Comparison of ENCODE assay signal across 17 cellular contexts in genomic region chr10:69460576-69461242, GRCh38. TPM values are rescaled to one million over a fixed set of nuclear protein-coding genes. Genes with fewer than 3 reads are reported as not detected.
DNase-seq lines count a peak whose midpoint lies in the region; ATAC-seq and TF ChIP-seq lines count a peak whose summit lies in the region.
"Had no signal": no experiment of that assay in that cellular context is flagged by ENCODE, and none has a peak within 500 bp of the region (broad histone marks: within the 10 kb centered on the region; RNA-seq: fewer than 3 reads in every experiment).

No MANE protein-coding gene starts in this region.

- H3K4me1 ChIP-seq in CD4-positive, alpha-beta memory T cell (ENCODE audit: insufficient read depth, low read length) = peaks cover 38% of the 10 kb centered on the region
- H3K4me1 ChIP-seq in left lung = peaks cover 7 to 56% of the 10 kb centered on the region in 2 donors

- H3K36me3 ChIP-seq in CD4-positive, alpha-beta memory T cell (ENCODE audit: insufficient read depth, low read length) = no peaks in the 10 kb centered on the region
- H3K36me3 ChIP-seq in left lung = no peaks in the 10 kb centered on the region

- no peaks in the 10 kb centered on the region for H3K27me3 Mint-ChIP-seq in CD4-positive, alpha-beta memory T cell
- H3K27me3 Mint-ChIP-seq in T-helper 17 cell = no peaks in the 10 kb centered on the region
- H3K27me3 Mint-ChIP-seq in activated T-cell treated with anti-CD3 and anti-CD28 coated beads, Interleukin-2, amount 50 U/mL, for 24 hours = no peaks in the 10 kb centered on the region
- H3K27me3 Mint-ChIP-seq: activated naive CD8-positive, alpha-beta T cell treated with anti-CD3 and anti-CD28 coated beads for 36 hours; stimulated activated naive CD8-positive, alpha-beta T cell treated with anti-CD3 and anti-CD28 coated beads, Interleukin-15, Interleukin-2, amounts not matched to agents 100 ng/mL and 50 ng/mL, for 24 hours had no signal

- no peaks in the 10 kb centered on the region for H3K9me3 ChIP-seq in CD4-positive, alpha-beta memory T cell (ENCODE audit: control insufficient read depth in 1 of 2, low read length in 2 of 2)
- H3K9me3 ChIP-seq in T-helper 17 cell (ENCODE audit: control insufficient read depth, low read length, poor library complexity, severe bottlenecking) (no peaks in the 10 kb centered on the region), left lung (no peaks in the 10 kb centered on the region)

- no peaks in the 10 kb centered on the region for H3K9me3 Mint-ChIP-seq in CD4-positive, alpha-beta memory T cell
- no peaks in the 10 kb centered on the region for H3K9me3 Mint-ChIP-seq in activated T-cell treated with anti-CD3 and anti-CD28 coated beads, Interleukin-2, amount 50 U/mL, for 24 hours
- H3K9me3 Mint-ChIP-seq: activated naive CD8-positive, alpha-beta T cell treated with anti-CD3 and anti-CD28 coated beads for 36 hours; natural killer cell; stimulated activated naive CD8-positive, alpha-beta T cell treated with anti-CD3 and anti-CD28 coated beads, Interleukin-15, Interleukin-2, amounts not matched to agents 100 ng/mL and 50 ng/mL, for 24 hours had no signal

- ATAC-seq in T-helper 17 cell (no peak), left lung (no peak), GM18505 (IDR thresholded peaks at IDR 0.05; ENCODE audit: unreplicated experiment) (no peak)
- ATAC-seq: natural killer cell had no signal

- intact Hi-C loops in CD4-positive, alpha-beta memory T cell (cut with micrococcal nuclease) = no loop called here
- intact Hi-C loops in left lung (cut with DNase I) = no loop called here

- peak overlapping the region in 5 of 7 donors; percentile 56 to 86 (median 79) for H3K27ac Mint-ChIP-seq in CD4-positive, alpha-beta memory T cell
- peak overlapping the region; percentile 68 for H3K27ac Mint-ChIP-seq in T-helper 17 cell
- H3K27ac Mint-ChIP-seq in activated T-cell treated with anti-CD3 and anti-CD28 coated beads, Interleukin-2, amount 50 U/mL, for 24 hours = no peak overlapping the region
- H3K27ac Mint-ChIP-seq: activated naive CD8-positive, alpha-beta T cell treated with anti-CD3 and anti-CD28 coated beads for 36 hours; natural killer cell; stimulated activated naive CD8-positive, alpha-beta T cell treated with anti-CD3 and anti-CD28 coated beads, Interleukin-15, Interleukin-2, amounts not matched to agents 100 ng/mL and 50 ng/mL, for 24 hours had no signal

- POLR2A ChIA-PET in CD4-positive, alpha-beta memory T cell (lab: Charles Lee; ENCODE audit: partially characterized antibody) = no interaction called here

- H3K27ac ChIP-seq in CD4-positive, alpha-beta memory T cell (ENCODE audit: low read depth, low read length) = no peak overlapping the region
- H3K27ac ChIP-seq in left lung (peak overlapping the region; percentile 39 to 65), skin epidermis (peak overlapping the region in 14 of 21 experiments; percentile 3 to 76 (median 34))

- no peaks in the 10 kb centered on the region for H3K27me3 ChIP-seq in CD4-positive, alpha-beta memory T cell (ENCODE audit: insufficient read depth, low read length)
- H3K27me3 ChIP-seq in left lung = no peaks in the 10 kb centered on the region

- peaks cover 9 to 45% (median 26%) of the 10 kb centered on the region in 4 donors for H3K4me1 Mint-ChIP-seq in CD4-positive, alpha-beta memory T cell
- H3K4me1 Mint-ChIP-seq in T-helper 17 cell = peaks cover 45% of the 10 kb centered on the region
- peaks cover 32% of the 10 kb centered on the region for H3K4me1 Mint-ChIP-seq in activated T-cell treated with anti-CD3 and anti-CD28 coated beads, Interleukin-2, amount 50 U/mL, for 24 hours (ENCODE audit: low read depth)

- CTCF ChIA-PET in CD4-positive, alpha-beta memory T cell (lab: Charles Lee; ENCODE audit: partially characterized antibody) = no interaction called here

- no peak for TF ChIP-seq CTCF in left lung (IDR thresholded peaks at IDR 0.05)

- H3K4me3 ChIP-seq in CD4-positive, alpha-beta memory T cell (ENCODE audit: low read length in 2 of 2) = no peak overlapping the region
- no peak overlapping the region for H3K4me3 ChIP-seq in left lung
- H3K4me3 ChIP-seq in skin epidermis = no peak overlapping the region

- TF ChIP-seq POLR2A in GM18505 (IDR thresholded peaks at IDR 0.05; ENCODE audit: borderline replicate concordance, extremely low read depth, insufficient read depth, insufficient read length) = no peak

- H3K36me3 Mint-ChIP-seq in CD4-positive, alpha-beta memory T cell = no peaks in the 10 kb centered on the region
- no peaks in the 10 kb centered on the region for H3K36me3 Mint-ChIP-seq in T-helper 17 cell (ENCODE audit: low read depth)
- no peaks in the 10 kb centered on the region for H3K36me3 Mint-ChIP-seq in activated T-cell treated with anti-CD3 and anti-CD28 coated beads, Interleukin-2, amount 50 U/mL, for 24 hours (ENCODE audit: low read depth)
- H3K36me3 Mint-ChIP-seq: activated naive CD8-positive, alpha-beta T cell treated with anti-CD3 and anti-CD28 coated beads for 36 hours; natural killer cell had no signal

- DNase-seq in CD4-positive, alpha-beta memory T cell = no peak
- DNase-seq in T-helper 17 cell = no peak
- no peak for DNase-seq in left lung
- DNase-seq in activated T-cell treated with anti-CD3 and anti-CD28 coated beads, Interleukin-2, amount 50 U/mL, for 24 hours = no peak
- DNase-seq in activated effector memory CD4-positive, alpha-beta T cell treated with anti-CD3 and anti-CD28 coated beads, Interleukin-2, amount 50 U/mL, for 16 hours = no peak
- no peak for DNase-seq in COR-L47 (lab: John Stamatoyannopoulos, UW)
- DNase-seq: activated CD4-positive, alpha-beta T cell treated with anti-CD3 and anti-CD28 coated beads for 1 hour; activated naive CD8-positive, alpha-beta T cell treated with anti-CD3 and anti-CD28 coated beads for 36 hours; cerebellar nuclear complex; Kasumi-1; natural killer cell; NCI-H1436 treated with DMSO at 0.1 percent for 48 hours; NCI-H526 treated with DMSO at 0.1 percent for 48 hours had no signal

- peak overlapping the region in 1 of 8 donors; percentile 29 for H3K4me3 Mint-ChIP-seq in CD4-positive, alpha-beta memory T cell
- H3K4me3 Mint-ChIP-seq in T-helper 17 cell = no peak overlapping the region
- H3K4me3 Mint-ChIP-seq in activated T-cell treated with anti-CD3 and anti-CD28 coated beads, Interleukin-2, amount 50 U/mL, for 24 hours = no peak overlapping the region
- H3K4me3 Mint-ChIP-seq: activated naive CD8-positive, alpha-beta T cell treated with anti-CD3 and anti-CD28 coated beads for 36 hours; natural killer cell; stimulated activated naive CD8-positive, alpha-beta T cell treated with anti-CD3 and anti-CD28 coated beads, Interleukin-15, Interleukin-2, amounts not matched to agents 100 ng/mL and 50 ng/mL, for 24 hours had no signal

RNA-seq across cellular contexts. Expression of gene TSPAN15, which starts 9.4 kb away (rescaled TPM):
- total RNA-seq in CD4-positive, alpha-beta memory T cell = 1 to 10 TPM; 2.4 to 2.8 TPM
- polyA plus RNA-seq in CD4-positive, alpha-beta memory T cell = 10 to 100 TPM; 15.9 to 18.1 TPM
- total RNA-seq in T-helper 17 cell (10 to 100 TPM; 20.3 to 28.7 TPM), left lung (10 to 100 TPM; 52.4 to 67.9 TPM)

RNA-seq across cellular contexts. Expression of gene TACR2, which starts 44.0 kb away (rescaled TPM):
- total RNA-seq in CD4-positive, alpha-beta memory T cell = under 1 TPM in 1 of 2 experiments, not detected in 1; 0.19 TPM
- under 1 TPM in 1 of 2 donors, not detected in 1; 0.17 TPM for polyA plus RNA-seq in CD4-positive, alpha-beta memory T cell
- not detected for total RNA-seq in T-helper 17 cell
- total RNA-seq in left lung = under 1 TPM; 0.31 to 0.55 TPM
- total RNA-seq: activated naive CD8-positive, alpha-beta T cell treated with anti-CD3 and anti-CD28 coated beads for 36 hours; kidney epithelial cell; natural killer cell had no signal

Comparison
In these comparisons a context has a peak if more than half of its experiments do, and no peak if none do; other contexts are left out.
1. RNA of gene TSPAN15, which starts 9.4 kb away (total RNA-seq): 52.4 to 67.9 TPM in left lung and 20.3 to 28.7 TPM in T-helper 17 cell; 2.4 to 2.8 TPM in CD4-positive, alpha-beta memory T cell; every median in the first group is over 4 times any median in the second.